In the genomic region with DNA sequence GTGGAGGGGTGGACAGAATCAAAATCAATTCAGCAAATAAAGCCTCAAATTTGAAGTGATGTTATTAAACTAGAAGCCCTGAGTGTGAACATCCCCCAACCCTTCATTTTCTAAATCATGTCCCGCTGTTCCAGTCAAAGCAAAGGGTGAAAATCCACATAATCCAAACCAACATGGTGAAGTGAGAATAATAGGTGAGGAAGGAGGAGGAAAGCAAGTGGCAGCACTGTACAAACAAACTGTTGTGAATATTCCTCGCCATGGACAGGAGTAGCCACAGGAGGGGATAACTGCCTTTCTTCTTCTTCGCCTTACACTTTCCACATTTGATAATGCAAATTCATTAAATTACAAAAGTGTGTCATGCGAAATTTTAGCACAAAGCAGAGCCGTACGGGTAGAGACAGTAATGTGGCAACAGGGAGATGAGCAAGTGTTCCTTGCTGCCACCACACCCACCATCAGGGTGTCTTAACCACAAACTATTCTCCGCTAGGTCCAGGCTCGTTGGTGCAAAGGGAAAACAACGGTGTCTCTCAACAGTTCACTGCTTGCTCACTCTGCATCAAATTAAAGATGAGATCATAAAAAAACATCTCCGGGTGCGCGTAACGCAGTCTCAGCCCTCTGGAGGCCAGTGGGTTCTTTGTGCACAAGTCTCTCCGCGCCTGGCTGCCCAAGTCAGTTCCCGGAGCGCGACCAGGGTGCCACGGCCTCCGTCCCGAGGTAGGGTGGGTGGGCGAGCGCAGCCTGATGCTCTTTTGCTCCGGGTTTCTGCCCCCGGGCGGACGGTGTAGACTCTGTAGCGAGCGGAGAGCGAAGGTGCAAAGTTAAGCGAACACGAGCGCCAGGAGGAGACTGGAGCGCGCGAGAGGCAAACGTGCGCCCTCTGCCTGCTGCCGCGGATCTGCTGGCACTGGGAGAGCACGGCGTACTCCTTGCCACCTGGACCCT, we compare ENCODE assay signal across 1 cellular context.
TF ChIP-seq lines count a peak whose summit lies in the region.

No MANE protein-coding gene starts in this region.

TF ChIP-seq in HepG2, 621 proteins besides CTCF, POLR2A, EP300 and RAD21 (continued from another document):
- TF ChIP-seq, protein P1, sequence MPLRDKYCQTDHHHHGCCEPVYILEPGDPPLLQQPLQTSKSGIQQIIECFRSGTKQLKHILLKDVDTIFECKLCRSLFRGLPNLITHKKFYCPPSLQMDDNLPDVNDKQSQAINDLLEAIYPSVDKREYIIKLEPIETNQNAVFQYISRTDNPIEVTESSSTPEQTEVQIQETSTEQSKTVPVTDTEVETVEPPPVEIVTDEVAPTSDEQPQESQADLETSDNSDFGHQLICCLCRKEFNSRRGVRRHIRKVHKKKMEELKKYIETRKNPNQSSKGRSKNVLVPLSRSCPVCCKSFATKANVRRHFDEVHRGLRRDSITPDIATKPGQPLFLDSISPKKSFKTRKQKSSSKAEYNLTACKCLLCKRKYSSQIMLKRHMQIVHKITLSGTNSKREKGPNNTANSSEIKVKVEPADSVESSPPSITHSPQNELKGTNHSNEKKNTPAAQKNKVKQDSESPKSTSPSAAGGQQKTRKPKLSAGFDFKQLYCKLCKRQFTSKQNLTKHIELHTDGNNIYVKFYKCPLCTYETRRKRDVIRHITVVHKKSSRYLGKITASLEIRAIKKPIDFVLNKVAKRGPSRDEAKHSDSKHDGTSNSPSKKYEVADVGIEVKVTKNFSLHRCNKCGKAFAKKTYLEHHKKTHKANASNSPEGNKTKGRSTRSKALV (CRISPR knock-in tag; IDR thresholded peaks at IDR 0.05): peak; percentile 99
- TF ChIP-seq ZNF839 (CRISPR knock-in tag; IDR thresholded peaks at IDR 0.05; ENCODE audit: borderline replicate concordance) (no peak), ELF3 (CRISPR knock-in tag; IDR thresholded peaks at IDR 0.05) (0 out of 2 replicates have a peak, but pooled peaks have one; percentile 17), ZNF556 (CRISPR knock-in tag; IDR thresholded peaks at IDR 0.05; ENCODE audit: borderline replicate concordance) (no peak), RFXAP (CRISPR knock-in tag; IDR thresholded peaks at IDR 0.05; ENCODE audit: borderline replicate concordance) (peak; percentile 47; the same call in 1 of the 2 replicates), RFX5 (IDR thresholded peaks at IDR 0.05; ENCODE audit: low read depth, low read length) (no peak), ZNF460 (CRISPR knock-in tag; IDR thresholded peaks at IDR 0.05; ENCODE audit: borderline replicate concordance) (no peak), HNF4A (CRISPR knock-in tag; IDR thresholded peaks at IDR 0.05) (peak; percentile 36; the same call in 1 of the 2 replicates), RBM22 (optimal IDR thresholded peaks at IDR 0.05; ENCODE audit: low read length) (no peak), ZC3H4 (CRISPR knock-in tag; IDR thresholded peaks at IDR 0.05; ENCODE audit: borderline replicate concordance) (no peak), RAD51 (IDR thresholded peaks at IDR 0.05; ENCODE audit: borderline replicate concordance) (no peak), CEBPB (IDR thresholded peaks at IDR 0.05; ENCODE audit: borderline replicate concordance, low read depth, low read length) (no peak), ZNF225 (CRISPR knock-in tag; IDR thresholded peaks at IDR 0.05) (no peak)
- TF ChIP-seq, protein P2, sequence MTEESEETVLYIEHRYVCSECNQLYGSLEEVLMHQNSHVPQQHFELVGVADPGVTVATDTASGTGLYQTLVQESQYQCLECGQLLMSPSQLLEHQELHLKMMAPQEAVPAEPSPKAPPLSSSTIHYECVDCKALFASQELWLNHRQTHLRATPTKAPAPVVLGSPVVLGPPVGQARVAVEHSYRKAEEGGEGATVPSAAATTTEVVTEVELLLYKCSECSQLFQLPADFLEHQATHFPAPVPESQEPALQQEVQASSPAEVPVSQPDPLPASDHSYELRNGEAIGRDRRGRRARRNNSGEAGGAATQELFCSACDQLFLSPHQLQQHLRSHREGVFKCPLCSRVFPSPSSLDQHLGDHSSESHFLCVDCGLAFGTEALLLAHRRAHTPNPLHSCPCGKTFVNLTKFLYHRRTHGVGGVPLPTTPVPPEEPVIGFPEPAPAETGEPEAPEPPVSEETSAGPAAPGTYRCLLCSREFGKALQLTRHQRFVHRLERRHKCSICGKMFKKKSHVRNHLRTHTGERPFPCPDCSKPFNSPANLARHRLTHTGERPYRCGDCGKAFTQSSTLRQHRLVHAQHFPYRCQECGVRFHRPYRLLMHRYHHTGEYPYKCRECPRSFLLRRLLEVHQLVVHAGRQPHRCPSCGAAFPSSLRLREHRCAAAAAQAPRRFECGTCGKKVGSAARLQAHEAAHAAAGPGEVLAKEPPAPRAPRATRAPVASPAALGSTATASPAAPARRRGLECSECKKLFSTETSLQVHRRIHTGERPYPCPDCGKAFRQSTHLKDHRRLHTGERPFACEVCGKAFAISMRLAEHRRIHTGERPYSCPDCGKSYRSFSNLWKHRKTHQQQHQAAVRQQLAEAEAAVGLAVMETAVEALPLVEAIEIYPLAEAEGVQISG (CRISPR knock-in tag; IDR thresholded peaks at IDR 0.05): 0 out of 2 replicates have a peak, but pooled peaks have one; percentile 39
- TF ChIP-seq, protein P3, sequence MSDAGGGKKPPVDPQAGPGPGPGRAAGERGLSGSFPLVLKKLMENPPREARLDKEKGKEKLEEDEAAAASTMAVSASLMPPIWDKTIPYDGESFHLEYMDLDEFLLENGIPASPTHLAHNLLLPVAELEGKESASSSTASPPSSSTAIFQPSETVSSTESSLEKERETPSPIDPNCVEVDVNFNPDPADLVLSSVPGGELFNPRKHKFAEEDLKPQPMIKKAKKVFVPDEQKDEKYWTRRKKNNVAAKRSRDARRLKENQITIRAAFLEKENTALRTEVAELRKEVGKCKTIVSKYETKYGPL (CRISPR knock-in tag; IDR thresholded peaks at IDR 0.05): no peak
